7 cellular contexts compared by ENCODE assay signal in the genomic region with DNA sequence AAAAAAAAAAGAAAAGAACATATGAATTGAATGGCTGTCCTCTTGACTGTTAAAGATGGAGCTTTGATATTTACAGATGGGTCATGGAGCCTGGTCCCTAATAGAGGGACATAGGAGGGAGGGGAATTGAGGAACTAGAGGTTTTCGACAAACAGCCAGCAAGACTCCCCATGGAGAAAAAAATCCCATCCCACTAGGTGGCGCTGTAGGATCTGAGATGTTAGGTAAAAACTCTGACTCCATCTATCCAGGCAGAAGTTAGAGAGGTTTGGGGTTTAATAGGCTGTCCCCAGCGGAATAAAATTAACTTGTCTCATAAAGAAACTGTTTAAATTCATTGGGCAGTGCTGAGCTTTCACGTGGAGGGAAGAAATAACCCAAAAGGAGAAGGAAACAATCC. TPM values are rescaled to one million over a fixed set of nuclear protein-coding genes. Genes with fewer than 3 reads are reported as not detected.
DNase-seq lines count a peak whose midpoint lies in the region; ATAC-seq, FAIRE-seq and TF ChIP-seq lines count a peak whose summit lies in the region.

No MANE protein-coding gene starts in this region.

- peak; percentile 54 for DNase-seq in RPMI8226
- peak; percentile 39 for DNase-seq in activated T-helper 9 cell treated with anti-CD3 and anti-CD28 coated beads, Interleukin-2, amount 50 U/mL, for 16 hours (ENCODE audit: low read depth)
- peak; percentile 72 for DNase-seq in glutamatergic neuron
- peak; percentile 56 for DNase-seq in small intestine

- H3K36me3 ChIP-seq in small intestine (ENCODE audit: control insufficient read depth in 2 of 2, insufficient read depth in 2 of 2, low read length in 2 of 2) = peaks cover 0 to 3% of the 10 kb centered on the region in 2 donors

- no peaks in the 10 kb centered on the region for H3K9me3 ChIP-seq in small intestine (ENCODE audit: control insufficient read depth, low read depth)

- ATAC-seq in GM18505 (IDR thresholded peaks at IDR 0.05; ENCODE audit: unreplicated experiment) (peak; percentile 59), HG02973 (IDR thresholded peaks at IDR 0.05; ENCODE audit: unreplicated experiment) (peak; percentile 56), GM21717 (IDR thresholded peaks at IDR 0.05; ENCODE audit: unreplicated experiment) (no peak)

- H3K4me3 ChIP-seq in small intestine (ENCODE audit: low read depth in 1 of 2, low read length in 2 of 2) = no peak overlapping the region

- no peaks in the 10 kb centered on the region for H3K4me1 Mint-ChIP-seq in glutamatergic neuron (ENCODE audit: low read depth, unreplicated experiment)

- peak; percentile 69 for TF ChIP-seq CTCF in glutamatergic neuron (IDR thresholded peaks at IDR 0.05; ENCODE audit: partially characterized antibody, unreplicated experiment)

- H3K27ac Mint-ChIP-seq in glutamatergic neuron (ENCODE audit: unreplicated experiment) = no peak overlapping the region

- FAIRE-seq in small intestine (lab: Jason Lieb, UNC) = no peak

- WGBS in small intestine, 3 donors = 69 to 92% (median 85%) methylated on average over 4 of the region's 4 CpGs

- TF ChIP-seq POLR2A in GM18505 (IDR thresholded peaks at IDR 0.05; ENCODE audit: borderline replicate concordance, extremely low read depth, insufficient read depth, insufficient read length) = no peak

- no peak overlapping the region for H3K27ac ChIP-seq in small intestine (ENCODE audit: low read depth in 1 of 2, low read length in 1 of 2)

- H3K27me3 ChIP-seq in small intestine (ENCODE audit: control insufficient read depth in 2 of 2, insufficient read depth in 2 of 2, low read length in 2 of 2) = no peaks in the 10 kb centered on the region

- no peak overlapping the region for H3K4me3 Mint-ChIP-seq in glutamatergic neuron (ENCODE audit: unreplicated experiment)

- no peaks in the 10 kb centered on the region for H3K27me3 Mint-ChIP-seq in glutamatergic neuron (ENCODE audit: unreplicated experiment)

- no peaks in the 10 kb centered on the region for H3K4me1 ChIP-seq in small intestine (ENCODE audit: control insufficient read depth in 2 of 2, insufficient read depth in 1 of 2, low read depth in 1 of 2, low read length in 1 of 2)

- no peaks in the 10 kb centered on the region for H3K9me3 Mint-ChIP-seq in glutamatergic neuron (ENCODE audit: unreplicated experiment)

- H3K36me3 Mint-ChIP-seq in glutamatergic neuron (ENCODE audit: unreplicated experiment) = peaks cover 12% of the 10 kb centered on the region

RNA-seq across cellular contexts. Expression of a gene that starts 45.9 kb away (rescaled TPM):
- 66.9 TPM for total RNA-seq in glutamatergic neuron (ENCODE audit: unreplicated experiment)
- polyA plus RNA-seq in small intestine = 100 to 1,000 TPM in 1 of 3 donors, 10 to 100 TPM in 2; 46.5 to 274 (median 64.0) TPM
